In genomic region chr6:57267586-57268293, GRCh38 we compare ENCODE assay signal across 8 cellular contexts. TPM values are rescaled to one million over a fixed set of nuclear protein-coding genes. Genes with fewer than 3 reads are reported as not detected.
A peak's percentile ranks its signal among the peaks of the same experiment; 100 is the strongest.
DNase-seq lines count a peak whose midpoint lies in the region; FAIRE-seq and TF ChIP-seq lines count a peak whose summit lies in the region.

No MANE protein-coding gene starts in this region.

- no peak overlapping the region for H3K4me2 ChIP-seq in Karpas-422 (ENCODE audit: low read depth, low read length, poor library complexity, severe bottlenecking)

- no peak overlapping the region for H3K27ac ChIP-seq in Karpas-422 (ENCODE audit: low read length)
- H3K27ac ChIP-seq in caudate nucleus (ENCODE audit: low read depth, low read length), result no peak overlapping the region

- H3K27me3 Mint-ChIP-seq in nephron progenitor cell (ENCODE audit: low read depth, poor library complexity), result no peaks in the 10 kb centered on the region

- no peaks in the 10 kb centered on the region for H3K9me3 ChIP-seq in Karpas-422 (ENCODE audit: low read length)

- H3K4me3 ChIP-seq in Karpas-422 (ENCODE audit: low read length) (no peak overlapping the region), epithelial cell of esophagus (ENCODE audit: low read length) (no peak overlapping the region)

- H4K20me1 ChIP-seq in Karpas-422 (ENCODE audit: insufficient read depth, low read depth, low read length), result no peaks in the 10 kb centered on the region

- peak; percentile 0 for DNase-seq in NCI-H2107 treated with DMSO at 0.1 percent for 48 hours (lab: John Stamatoyannopoulos, UW; ENCODE audit: unreplicated experiment)
- DNase-seq in NCI-H2107 (lab: John Stamatoyannopoulos, UW), result no peak
- DNase-seq in Karpas-422, result peak; percentile 78
- peak; percentile 95 for DNase-seq in epithelial cell of esophagus (ENCODE audit: low read depth)
- DNase-seq in nephron progenitor cell, result peak; percentile 4
- no peak for DNase-seq in ureter (ENCODE audit: low spot score)
- no peak for DNase-seq in caudate nucleus (lab: John Stamatoyannopoulos, UW)

- H3K79me2 ChIP-seq in Karpas-422 (ENCODE audit: low read length), result no peaks in the 10 kb centered on the region

- no peaks in the 10 kb centered on the region for H3K9me2 ChIP-seq in Karpas-422 (replicated peaks; ENCODE audit: insufficient read depth, low read length)

- no peak overlapping the region for H3K9ac ChIP-seq in Karpas-422 (ENCODE audit: low read length)

- no peaks in the 10 kb centered on the region for H3K27me3 ChIP-seq in Karpas-422 (ENCODE audit: low read length)

- H3K4me1 Mint-ChIP-seq in nephron progenitor cell, result no peaks in the 10 kb centered on the region

- peaks cover 23% of the 10 kb centered on the region for H3K9me3 Mint-ChIP-seq in nephron progenitor cell

- TF ChIP-seq CTCF in epithelial cell of esophagus (IDR thresholded peaks at IDR 0.05; ENCODE audit: insufficient read depth, low read depth, low read length, missing control alignments), result peak; percentile 52
- peak; percentile 33 for TF ChIP-seq CTCF in nephron progenitor cell (IDR thresholded peaks at IDR 0.05)

- no peak overlapping the region for H2AFZ ChIP-seq in Karpas-422 (ENCODE audit: low read length)

- no peaks in the 10 kb centered on the region for H3K36me3 ChIP-seq in Karpas-422 (ENCODE audit: insufficient read depth, low read length)

- no peaks in the 10 kb centered on the region for H3K36me3 Mint-ChIP-seq in nephron progenitor cell (ENCODE audit: low read depth)

- no peak overlapping the region for H3K27ac Mint-ChIP-seq in nephron progenitor cell

- H3K4me3 Mint-ChIP-seq in nephron progenitor cell, result no peak overlapping the region

- FAIRE-seq in TTC549 (lab: Jason Lieb, UNC), result peak; percentile 33

- no peaks in the 10 kb centered on the region for H3K4me1 ChIP-seq in Karpas-422 (ENCODE audit: low read length)

RNA-seq across cellular contexts. Expression of gene RAB23, which starts 45.6 kb away (rescaled TPM):
- 2.8 and 3.9 TPM in 2 replicates for total RNA-seq in Karpas-422 (2014; rRNA removed; shearing (Covaris generic); ENCODE audit: low replicate concordance)
- 33.5 TPM for total RNA-seq in ureter

RNA-seq across cellular contexts. Expression of gene PRIM2, which starts 49.7 kb away (rescaled TPM):
- 22.7 and 49.1 TPM in 2 replicates for total RNA-seq in Karpas-422 (2014; rRNA removed; shearing (Covaris generic); ENCODE audit: low replicate concordance)
- 17.4 TPM for total RNA-seq in ureter

Comparison
In these comparisons a context has a peak if more than half of its experiments do, and no peak if none do; other contexts are left out.
1. DNase-seq: peak in NCI-H2107 treated with DMSO at 0.1 percent for 48 hours (single experiment), Karpas-422 (single experiment), epithelial cell of esophagus (single experiment) and nephron progenitor cell (single experiment); none in NCI-H2107 (single experiment), ureter (single experiment) and caudate nucleus (0 of 61).